ENCODE assay signal across 8 cellular contexts in the genomic region with DNA sequence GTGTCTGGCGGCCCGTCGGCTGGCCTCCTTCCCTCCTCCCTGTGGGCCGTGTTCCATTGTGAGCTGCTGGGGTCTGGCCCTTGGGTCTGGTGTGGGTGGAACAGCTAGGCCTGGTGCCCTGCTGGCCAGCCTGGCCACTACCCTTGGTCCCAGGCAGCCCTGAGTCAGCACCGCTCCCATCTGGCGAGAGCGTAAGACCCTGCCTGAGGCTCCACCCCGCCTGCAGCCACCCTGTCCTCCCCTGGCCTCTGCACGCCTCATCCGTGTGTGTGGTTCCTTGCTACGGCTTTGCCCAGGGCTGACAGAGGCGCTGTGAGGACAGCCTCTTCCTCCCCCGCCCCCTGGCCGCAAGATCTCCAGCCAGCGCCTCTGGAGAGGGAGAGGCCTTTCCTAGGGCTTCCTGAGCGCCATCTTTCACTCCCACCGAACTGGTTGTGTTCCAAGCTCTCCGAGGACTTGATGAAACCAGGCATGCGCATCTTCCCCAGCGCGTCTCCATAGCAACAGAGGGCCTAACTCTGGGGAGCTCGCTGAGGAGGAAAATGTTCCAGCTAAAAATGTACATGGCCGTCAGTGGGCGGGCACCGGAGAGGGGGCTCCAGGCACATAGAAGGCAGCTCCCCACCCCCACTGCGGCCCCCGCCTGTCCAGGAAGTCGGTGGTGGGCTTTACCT.
DNase-seq lines count a peak whose midpoint lies in the region; ATAC-seq and TF ChIP-seq lines count a peak whose summit lies in the region.

No MANE protein-coding gene starts in this region.

- peak overlapping the region; percentile 2 for H2AK5ac ChIP-seq in H9 (ENCODE audit: insufficient read length, low read length)

- H4K8ac ChIP-seq in H9 (replicated peaks; ENCODE audit: insufficient read length, low read depth, low read length): no peak overlapping the region

- H4K20me1 ChIP-seq in H9 (ENCODE audit: control insufficient read depth, insufficient read depth, insufficient read length) (no peaks in the 10 kb centered on the region), fibroblast of lung (ENCODE audit: control insufficient read depth, extremely low read depth, insufficient read depth, low read length) (no peaks in the 10 kb centered on the region), neural progenitor cell (ENCODE audit: low read depth) (no peaks in the 10 kb centered on the region)

- H2BK20ac ChIP-seq in H9 (ENCODE audit: low read depth, low read length, poor library complexity, severe bottlenecking): no peak overlapping the region

- H3K23me2 ChIP-seq in H9 (ENCODE audit: insufficient read length, low read depth, low read length, poor library complexity, severe bottlenecking): no peaks in the 10 kb centered on the region

- H2AFZ ChIP-seq in H9 (ENCODE audit: low read length): no peak overlapping the region
- no peak overlapping the region for H2AFZ ChIP-seq in fibroblast of lung (ENCODE audit: low read length)
- H2AFZ ChIP-seq in neural progenitor cell (replicated peaks): no peak overlapping the region

- H3K4me2 ChIP-seq in H9 (ENCODE audit: insufficient read depth, insufficient read length, low read length): no peak overlapping the region
- no peak overlapping the region for H3K4me2 ChIP-seq in fibroblast of lung (ENCODE audit: extremely low read depth, insufficient read depth, low read length)
- H3K4me2 ChIP-seq in neural progenitor cell: no peak overlapping the region

- H3K36me3 ChIP-seq in RWPE2 (ENCODE audit: low read depth) (peaks cover 3% of the 10 kb centered on the region), fibroblast of lung (ENCODE audit: control insufficient read depth, insufficient read depth, low read length) (peaks cover 12% of the 10 kb centered on the region), neural progenitor cell (no peaks in the 10 kb centered on the region)

- no peaks in the 10 kb centered on the region; the same call in 1 of the 2 replicates for H3K27me3 Mint-ChIP-seq in H9 (ENCODE audit: low read depth)
- peaks cover 9% of the 10 kb centered on the region for H3K27me3 Mint-ChIP-seq in neural progenitor cell (ENCODE audit: insufficient read depth, low read depth)

- no peaks in the 10 kb centered on the region for H3F3A ChIP-seq in neural progenitor cell (ENCODE audit: low read depth)

- H2BK12ac ChIP-seq in H9 (ENCODE audit: insufficient read length, low read depth, low read length): peak overlapping the region; percentile 25

- ATAC-seq in RWPE2 (ENCODE audit: low read depth) (no peak), HG02885 (IDR thresholded peaks at IDR 0.05; ENCODE audit: poor library complexity, unreplicated experiment) (no peak)

- H3K27ac ChIP-seq in H9 (ENCODE audit: insufficient read length, low read depth, low read length): no peak overlapping the region
- H3K27ac ChIP-seq in RWPE2 (ENCODE audit: poor library complexity, severe bottlenecking): peak overlapping the region; percentile 86
- peak overlapping the region; percentile 95 for H3K27ac ChIP-seq in fibroblast of lung (ENCODE audit: insufficient read depth, low read length)
- H3K27ac ChIP-seq in neural progenitor cell: no peak overlapping the region

- no peak overlapping the region for H3T11ph ChIP-seq in H9 (ENCODE audit: low read length)

- H3K4me3 Mint-ChIP-seq in H9 (no peak overlapping the region), neural progenitor cell (peak overlapping the region; percentile 30)

- H3K14ac ChIP-seq in H9 (ENCODE audit: insufficient read depth, low read length): peak overlapping the region; percentile 47

- H3K9me3 ChIP-seq in H9 (ENCODE audit: control insufficient read depth, low read depth, low read length): no peaks in the 10 kb centered on the region
- no peaks in the 10 kb centered on the region for H3K9me3 ChIP-seq in RWPE2 (ENCODE audit: severe bottlenecking)
- H3K9me3 ChIP-seq in fibroblast of lung (ENCODE audit: control insufficient read depth, insufficient read depth, low read depth, low read length): no peaks in the 10 kb centered on the region
- no peaks in the 10 kb centered on the region for H3K9me3 ChIP-seq in neural progenitor cell (ENCODE audit: low read depth)

- WGBS in H9 (ENCODE audit: extremely low coverage, insufficient read length, low lambda C conversion rate): no CpG with 5 or more reads among the region's 28 CpGs

- no peak overlapping the region for H3K4me3 ChIP-seq in RWPE2 (ENCODE audit: severe bottlenecking)
- no peak overlapping the region for H3K4me3 ChIP-seq in fibroblast of lung (replicated peaks in 1 of 4; ENCODE audit: control extremely low read depth in 1 of 4, insufficient read depth in 1 of 4, low read depth in 3 of 4, low read length in 4 of 4)
- H3K4me3 ChIP-seq in neural progenitor cell: no peak overlapping the region

- DNase-seq in H9: peak; percentile 60
- DNase-seq in RWPE2 (ENCODE audit: low spot score): no peak
- DNase-seq in fibroblast of lung (ENCODE audit: low read depth in 2 of 2): peak; percentile 90 to 98
- DNase-seq in neural progenitor cell (ENCODE audit: low spot score): peak; percentile 70
- no peak for DNase-seq in NCI-H1105 (lab: John Stamatoyannopoulos, UW)
- no peak for DNase-seq in stimulated activated CD4-positive, alpha-beta T cell treated with anti-CD3 and anti-CD28 coated beads, Interleukin-2, amount 100 ng/mL, for 48 hours
- no peak for DNase-seq in T-helper 2 cell

- H3K9ac ChIP-seq in H9 (ENCODE audit: extremely low read depth, insufficient read length, low read length) (no peak overlapping the region), fibroblast of lung (ENCODE audit: insufficient read depth, low read length) (peak overlapping the region; percentile 74), neural progenitor cell (no peak overlapping the region)

- H4K91ac ChIP-seq in H9 (ENCODE audit: insufficient read length, low read depth, low read length): peak overlapping the region; percentile 53

- no peaks in the 10 kb centered on the region for H3K9me3 Mint-ChIP-seq in H9
- H3K9me3 Mint-ChIP-seq in neural progenitor cell: no peaks in the 10 kb centered on the region

- no peaks in the 10 kb centered on the region for H3K79me1 ChIP-seq in H9 (ENCODE audit: insufficient read depth, low read depth, low read length, poor library complexity, severe bottlenecking)

- no peak overlapping the region for H2BK15ac ChIP-seq in H9 (ENCODE audit: low read depth, low read length)

- H3K18ac ChIP-seq in H9 (ENCODE audit: insufficient read length, low read depth, low read length): peak overlapping the region; percentile 36

- H3K79me2 ChIP-seq in H9 (ENCODE audit: insufficient read depth, low read length) (no peaks in the 10 kb centered on the region), fibroblast of lung (ENCODE audit: control insufficient read depth, insufficient read depth, low read length) (no peaks in the 10 kb centered on the region), neural progenitor cell (ENCODE audit: low read depth) (no peaks in the 10 kb centered on the region)

- H3K36me3 Mint-ChIP-seq in H9 (ENCODE audit: insufficient read depth in 1 of 3, low read depth in 3 of 3): peaks cover 0 to 3% (median 0%) of the 10 kb centered on the region in 3 experiments; a peak in 1 of 7 replicates
- H3K36me3 Mint-ChIP-seq in neural progenitor cell: peaks cover 16% of the 10 kb centered on the region

- no peaks in the 10 kb centered on the region for H3K27me3 ChIP-seq in H9 (ENCODE audit: insufficient read depth, low read length)
- no peaks in the 10 kb centered on the region for H3K27me3 ChIP-seq in RWPE2 (ENCODE audit: insufficient read depth, poor library complexity, severe bottlenecking)
- H3K27me3 ChIP-seq in fibroblast of lung (ENCODE audit: control insufficient read depth, insufficient read depth, low read length): no peaks in the 10 kb centered on the region
- no peaks in the 10 kb centered on the region for H3K27me3 ChIP-seq in neural progenitor cell

- no peak overlapping the region for H3K56ac ChIP-seq in H9 (ENCODE audit: insufficient read length, low read depth, low read length)

- H3K23ac ChIP-seq in H9 (ENCODE audit: insufficient read length, low read depth, low read length): no peak overlapping the region

- H3K27ac Mint-ChIP-seq in H9 (peak overlapping the region; percentile 83 to 97 (median 88)), neural progenitor cell (peak overlapping the region; percentile 59)

- H4K5ac ChIP-seq in H9 (ENCODE audit: insufficient read length, low read depth, low read length): no peak overlapping the region

- H2BK120ac ChIP-seq in H9 (ENCODE audit: low read depth, low read length, poor library complexity, severe bottlenecking): no peak overlapping the region

- H3K4me1 ChIP-seq in H9 (ENCODE audit: insufficient read depth, low read length) (peaks cover 11% of the 10 kb centered on the region; the same call in 1 of the 2 replicates), RWPE2 (ENCODE audit: insufficient read depth, poor library complexity, severe bottlenecking) (peaks cover 34% of the 10 kb centered on the region), fibroblast of lung (ENCODE audit: control insufficient read depth, extremely low read depth, insufficient read depth, low read length) (peaks cover 62% of the 10 kb centered on the region), neural progenitor cell (peaks cover 12% of the 10 kb centered on the region)

- H3K4me1 Mint-ChIP-seq in H9: peaks cover 51 to 63% of the 10 kb centered on the region in 2 experiments
- H3K4me1 Mint-ChIP-seq in neural progenitor cell: peaks cover 62% of the 10 kb centered on the region

- H2BK5ac ChIP-seq in H9 (ENCODE audit: insufficient read length, low read length): no peak overlapping the region

- TF ChIP-seq CTCF in H9 (conservative IDR thresholded peaks at IDR 0.05) (no peak), RWPE2 (IDR thresholded peaks at IDR 0.05; ENCODE audit: poor library complexity, severe bottlenecking) (no peak), fibroblast of lung (conservative IDR thresholded peaks at IDR 0.05 in 1 of 2, IDR thresholded peaks at IDR 0.05 in 1 of 2; ENCODE audit: low read depth in 1 of 2, low read length in 2 of 2) (peak in 1 of 2 donors; percentile 24), neural progenitor cell (IDR thresholded peaks at IDR 0.05) (no peak)

- peak overlapping the region; percentile 19; the same call in 1 of the 2 replicates for H3K4ac ChIP-seq in H9 (ENCODE audit: low read depth, low read length)

Comparison
In these comparisons a context has a peak if more than half of its experiments do, and no peak if none do; other contexts are left out.
1. DNase-seq: peak in H9 (single experiment), fibroblast of lung (2 of 2) and neural progenitor cell (single experiment); none in RWPE2 (single experiment), NCI-H1105 (single experiment), stimulated activated CD4-positive, alpha-beta T cell treated with anti-CD3 and anti-CD28 coated beads, Interleukin-2, amount 100 ng/mL, for 48 hours (0 of 2) and T-helper 2 cell (0 of 5).
2. H3K27ac ChIP-seq: peak in RWPE2 (single experiment) and fibroblast of lung (single experiment); none in H9 (single experiment) and neural progenitor cell (single experiment).